In the genomic region with DNA sequence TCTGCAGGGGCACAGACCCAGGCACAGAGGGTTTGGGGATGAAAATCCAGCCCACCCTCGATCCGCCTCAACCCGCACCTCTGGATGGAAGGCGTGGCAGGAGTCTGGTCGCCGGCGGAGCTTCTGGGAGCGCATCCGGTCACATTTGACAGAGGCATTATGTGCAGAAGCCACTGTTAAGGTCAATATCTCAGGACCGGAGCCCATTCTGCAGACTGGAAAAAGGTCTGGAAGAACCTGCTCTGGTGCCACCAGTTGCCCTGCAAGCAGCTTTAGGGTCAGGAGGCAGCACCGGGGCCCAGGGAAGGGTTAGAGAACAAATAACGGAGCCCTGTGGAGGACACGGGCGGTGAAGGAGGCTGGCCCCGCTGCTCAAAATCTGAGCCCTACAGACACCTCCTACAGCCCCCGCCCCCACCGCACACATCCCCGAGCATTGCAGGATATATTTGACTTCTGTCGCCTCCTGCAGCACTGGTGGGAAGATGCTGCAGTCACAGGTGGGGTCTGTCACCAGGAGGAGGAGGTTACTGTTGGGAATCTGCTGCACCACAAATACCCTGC, we compare ENCODE assay signal across 8 cellular contexts. TPM values are rescaled to one million over a fixed set of nuclear protein-coding genes. Genes with fewer than 3 reads are reported as not detected.
DNase-seq lines count a peak whose midpoint lies in the region; ATAC-seq and TF ChIP-seq lines count a peak whose summit lies in the region.

No MANE protein-coding gene starts in this region.

- peaks cover 9% of the 10 kb centered on the region for H4K20me1 ChIP-seq in neural progenitor cell (ENCODE audit: low read depth)

- no peaks in the 10 kb centered on the region for H3K36me3 ChIP-seq in CD4-positive, alpha-beta memory T cell (ENCODE audit: insufficient read depth, low read length)
- H3K36me3 ChIP-seq in neural progenitor cell: no peaks in the 10 kb centered on the region

- H3K9ac ChIP-seq in neural progenitor cell: no peak overlapping the region

- peak overlapping the region; percentile 19 for H2AFZ ChIP-seq in neural progenitor cell (replicated peaks)

- no peaks in the 10 kb centered on the region for H3K27me3 Mint-ChIP-seq in CD4-positive, alpha-beta memory T cell
- H3K27me3 Mint-ChIP-seq in IgD-negative memory B cell (no peaks in the 10 kb centered on the region), neural progenitor cell (ENCODE audit: insufficient read depth, low read depth) (peaks cover 8% of the 10 kb centered on the region)

- no peak overlapping the region for H3K4me3 ChIP-seq in CD4-positive, alpha-beta memory T cell (ENCODE audit: low read length in 2 of 2)
- H3K4me3 ChIP-seq in coronary artery: peak overlapping the region; percentile 78
- no peak overlapping the region for H3K4me3 ChIP-seq in neural progenitor cell

- peaks cover 18 to 39% (median 28%) of the 10 kb centered on the region in 4 donors for H3K4me1 Mint-ChIP-seq in CD4-positive, alpha-beta memory T cell
- H3K4me1 Mint-ChIP-seq in IgD-negative memory B cell (peaks cover 16 to 19% (median 19%) of the 10 kb centered on the region in 3 donors), neural progenitor cell (peaks cover 12% of the 10 kb centered on the region)

- TF ChIP-seq CTCF in coronary artery (IDR thresholded peaks at IDR 0.05) (no peak), neural progenitor cell (IDR thresholded peaks at IDR 0.05) (no peak)

- H3K27me3 ChIP-seq in CD4-positive, alpha-beta memory T cell (ENCODE audit: insufficient read depth, low read length): no peaks in the 10 kb centered on the region
- peaks cover 12% of the 10 kb centered on the region for H3K27me3 ChIP-seq in neural progenitor cell

- H3K4me1 ChIP-seq in CD4-positive, alpha-beta memory T cell (ENCODE audit: insufficient read depth, low read length): peaks cover 18% of the 10 kb centered on the region
- peaks cover 4% of the 10 kb centered on the region for H3K4me1 ChIP-seq in neural progenitor cell

- H3K9me3 Mint-ChIP-seq in CD4-positive, alpha-beta memory T cell: peaks cover 0 to 1% (median 0%) of the 10 kb centered on the region in 8 donors
- no peaks in the 10 kb centered on the region for H3K9me3 Mint-ChIP-seq in IgD-negative memory B cell
- H3K9me3 Mint-ChIP-seq in neural progenitor cell: no peaks in the 10 kb centered on the region

- no peaks in the 10 kb centered on the region for H3F3A ChIP-seq in neural progenitor cell (ENCODE audit: low read depth)

- peak overlapping the region in 7 of 8 donors; percentile 57 to 96 (median 79) for H3K4me3 Mint-ChIP-seq in CD4-positive, alpha-beta memory T cell
- H3K4me3 Mint-ChIP-seq in IgD-negative memory B cell (peak overlapping the region in 3 of 4 donors; percentile 89 to 93 (median 90)), neural progenitor cell (peak overlapping the region; percentile 61)

- POLR2A ChIA-PET in CD4-positive, alpha-beta memory T cell (lab: Charles Lee; ENCODE audit: partially characterized antibody): interaction anchor here (0.6 to 2.9 kb wide), 10 partner anchors 27 to 209 kb away, joined by 3 to 59 read pairs (median 4); a partner anchor contains a TSS

- no peaks in the 10 kb centered on the region for H3K9me3 ChIP-seq in CD4-positive, alpha-beta memory T cell (ENCODE audit: control insufficient read depth in 1 of 2, low read length in 2 of 2)
- H3K9me3 ChIP-seq in neural progenitor cell (ENCODE audit: low read depth): no peaks in the 10 kb centered on the region

- CTCF ChIA-PET in CD4-positive, alpha-beta memory T cell (lab: Charles Lee; ENCODE audit: partially characterized antibody): interaction anchor here (1.0 to 16.4 kb wide), 6 partner anchors 141 to 239 kb away, joined by 3 to 612 read pairs (median 6); no protein-coding TSS in a partner anchor

- H3K27ac ChIP-seq in CD4-positive, alpha-beta memory T cell (ENCODE audit: low read depth, low read length): no peak overlapping the region
- peak overlapping the region in 1 of 2 donors; percentile 83 for H3K27ac ChIP-seq in coronary artery
- H3K27ac ChIP-seq in neural progenitor cell: no peak overlapping the region

- H3K4me2 ChIP-seq in neural progenitor cell: peak overlapping the region; percentile 31

- no peaks in the 10 kb centered on the region for H3K79me2 ChIP-seq in neural progenitor cell (ENCODE audit: low read depth)

- no peak for ATAC-seq in HG03108 (IDR thresholded peaks at IDR 0.05; ENCODE audit: unreplicated experiment)
- ATAC-seq in left colon: no peak

- peaks cover 0 to 2% of the 10 kb centered on the region in 2 donors for H3K36me3 Mint-ChIP-seq in CD4-positive, alpha-beta memory T cell
- H3K36me3 Mint-ChIP-seq in IgD-negative memory B cell (no peaks in the 10 kb centered on the region), neural progenitor cell (no peaks in the 10 kb centered on the region)

- H3K27ac Mint-ChIP-seq in CD4-positive, alpha-beta memory T cell: peak overlapping the region in 3 of 7 donors; percentile 23 to 91 (median 83)
- H3K27ac Mint-ChIP-seq in IgD-negative memory B cell (peak overlapping the region in 1 of 3 donors; percentile 71), neural progenitor cell (peak overlapping the region; percentile 47)

- intact Hi-C loops in CD4-positive, alpha-beta memory T cell (cut with micrococcal nuclease): loop anchor here (10.0 kb wide), 1 partner anchor 989 kb away; no protein-coding TSS in a partner anchor
- intact Hi-C loops in left colon (cut with DNase I, micrococcal nuclease): loop anchor here (5.0 to 10.0 kb wide), 3 partner anchors 141 to 237 kb away; no protein-coding TSS in a partner anchor

- DNase-seq in CD4-positive, alpha-beta memory T cell: no peak
- peak; percentile 68 for DNase-seq in coronary artery (ENCODE audit: low spot score)
- no peak for DNase-seq in neural progenitor cell (ENCODE audit: low spot score)
- DNase-seq in left colon: no peak
- no peak for DNase-seq in 8988T
- no peak for DNase-seq in dedifferentiated amniotic fluid mesenchymal stem cell (ENCODE audit: extremely low spot score)

RNA-seq across cellular contexts. Expression of a gene that starts 25.1 kb away (rescaled TPM):
- not detected for total RNA-seq in CD4-positive, alpha-beta memory T cell
- not detected for polyA plus RNA-seq in CD4-positive, alpha-beta memory T cell
- not detected for polyA plus RNA-seq in IgD-negative memory B cell
- total RNA-seq in neural progenitor cell (ENCODE audit: low replicate concordance) (0.09 TPM in 1 of 2 replicates, not detected in the other), left colon (not detected)
